ENCODE assay signal across 16 cellular contexts in the genomic region with DNA sequence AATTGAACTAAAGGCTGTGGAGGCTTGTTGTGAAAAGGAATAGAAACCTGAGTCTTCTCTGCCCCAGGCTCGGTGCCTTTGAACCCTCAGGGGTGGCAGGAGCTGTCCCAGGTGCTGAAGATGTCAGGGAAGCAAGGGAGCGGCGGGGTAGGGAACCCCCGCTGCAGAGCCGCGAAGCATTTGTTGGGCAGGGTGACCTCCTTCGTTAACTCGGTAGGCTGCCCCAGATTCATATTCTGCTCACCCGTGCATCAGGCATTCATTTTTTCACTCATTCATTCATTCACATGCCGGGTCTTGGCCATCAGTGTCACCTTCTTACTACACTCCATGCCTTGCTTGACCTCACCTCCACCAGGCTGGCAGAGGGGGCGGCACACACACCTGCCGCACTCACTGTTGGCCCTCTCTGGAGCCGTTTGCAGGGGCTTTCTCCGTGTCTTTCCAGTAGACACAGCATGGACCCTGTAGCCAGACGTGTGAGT.
DNase-seq lines count a peak whose midpoint lies in the region; ATAC-seq, FAIRE-seq and TF ChIP-seq lines count a peak whose summit lies in the region.
"Had no signal": no experiment of that assay in that cellular context is flagged by ENCODE, and none has a peak within 500 bp of the region (broad histone marks: within the 10 kb centered on the region; RNA-seq: fewer than 3 reads in every experiment).

No MANE protein-coding gene starts in this region.

- no peaks in the 10 kb centered on the region for H3K4me1 Mint-ChIP-seq in activated T-helper 17 cell treated with anti-CD3 and anti-CD28 coated beads, Interleukin-2, amount 50 U/mL, for 72 hours
- H3K4me1 Mint-ChIP-seq: memory B cell had no signal

- H3K36me3 Mint-ChIP-seq in activated T-helper 17 cell treated with anti-CD3 and anti-CD28 coated beads, Interleukin-2, amount 50 U/mL, for 72 hours (ENCODE audit: low read depth): no peaks in the 10 kb centered on the region
- H3K36me3 Mint-ChIP-seq: memory B cell had no signal

- FAIRE-seq in kidney (lab: Jason Lieb, UNC): no peak

- H3K4me1 ChIP-seq in RWPE2 (ENCODE audit: insufficient read depth, poor library complexity, severe bottlenecking): no peaks in the 10 kb centered on the region
- H3K4me1 ChIP-seq in kidney (ENCODE audit: control insufficient read depth in 1 of 2, insufficient read depth in 1 of 2, low read depth in 1 of 2, low read length in 2 of 2): no peaks in the 10 kb centered on the region
- no peaks in the 10 kb centered on the region for H3K4me1 ChIP-seq in suprapubic skin
- H3K4me1 ChIP-seq: esophagus squamous epithelium had no signal

- no peaks in the 10 kb centered on the region for H3K9me3 Mint-ChIP-seq in activated T-helper 17 cell treated with anti-CD3 and anti-CD28 coated beads, Interleukin-2, amount 50 U/mL, for 72 hours

- TF ChIP-seq CTCF in RWPE2 (IDR thresholded peaks at IDR 0.05; ENCODE audit: poor library complexity, severe bottlenecking) (no peak), kidney (IDR thresholded peaks at IDR 0.05; ENCODE audit: borderline replicate concordance, extremely low read depth, insufficient read depth) (no peak), suprapubic skin (IDR thresholded peaks at IDR 0.05) (no peak), GM10248 (IDR thresholded peaks at IDR 0.05; ENCODE audit: control extremely low read depth, extremely low read depth, low read depth, missing control alignments) (no peak)

- H3K27ac Mint-ChIP-seq in activated T-helper 17 cell treated with anti-CD3 and anti-CD28 coated beads, Interleukin-2, amount 50 U/mL, for 72 hours: no peak overlapping the region
- H3K27ac Mint-ChIP-seq: memory B cell had no signal

- TF ChIP-seq POLR2A in suprapubic skin (IDR thresholded peaks at IDR 0.05): no peak

- H3K36me3 ChIP-seq in RWPE2 (ENCODE audit: low read depth) (no peaks in the 10 kb centered on the region), kidney (ENCODE audit: control insufficient read depth in 1 of 2, insufficient read depth in 2 of 2, low read length in 2 of 2) (no peaks in the 10 kb centered on the region), suprapubic skin (no peaks in the 10 kb centered on the region)
- H3K36me3 ChIP-seq: esophagus squamous epithelium had no signal

- intact Hi-C loops in kidney (cut with DNase I): no loop called here

- H3K4me3 ChIP-seq in RWPE2 (ENCODE audit: severe bottlenecking): no peak overlapping the region
- H3K4me3 ChIP-seq in kidney (ENCODE audit: low read length in 2 of 2): no peak overlapping the region
- no peak overlapping the region for H3K4me3 ChIP-seq in suprapubic skin
- H3K4me3 ChIP-seq: esophagus squamous epithelium had no signal

- H3K9me3 ChIP-seq in RWPE2 (ENCODE audit: severe bottlenecking): peaks cover 2% of the 10 kb centered on the region
- H3K9me3 ChIP-seq in kidney (ENCODE audit: control insufficient read depth in 1 of 2, low read length in 2 of 2): no peaks in the 10 kb centered on the region
- no peaks in the 10 kb centered on the region for H3K9me3 ChIP-seq in suprapubic skin
- H3K9me3 ChIP-seq: esophagus squamous epithelium had no signal

- no peak overlapping the region for H3K4me3 Mint-ChIP-seq in activated T-helper 17 cell treated with anti-CD3 and anti-CD28 coated beads, Interleukin-2, amount 50 U/mL, for 72 hours
- H3K4me3 Mint-ChIP-seq: memory B cell had no signal

- no peak overlapping the region for H3K9ac ChIP-seq in kidney (ENCODE audit: low read length in 2 of 2)

- no peak overlapping the region for H3K27ac ChIP-seq in RWPE2 (ENCODE audit: poor library complexity, severe bottlenecking)
- no peak overlapping the region for H3K27ac ChIP-seq in kidney (ENCODE audit: low read depth in 2 of 2, low read length in 2 of 2)
- no peak overlapping the region for H3K27ac ChIP-seq in suprapubic skin
- H3K27ac ChIP-seq: esophagus squamous epithelium had no signal

- H3K27me3 Mint-ChIP-seq in activated T-helper 17 cell treated with anti-CD3 and anti-CD28 coated beads, Interleukin-2, amount 50 U/mL, for 72 hours: peaks cover 13% of the 10 kb centered on the region

- TF ChIP-seq EP300 in suprapubic skin (IDR thresholded peaks at IDR 0.05): no peak

- CTCF ChIA-PET in GM10248 (lab: Yijun Ruan, JAX): no interaction called here

- ATAC-seq in RWPE2 (ENCODE audit: low read depth): no peak
- no peak for ATAC-seq in activated T-helper 17 cell treated with anti-CD3 and anti-CD28 coated beads, Interleukin-2, amount 50 U/mL, for 72 hours (replicated peaks)

- 59% methylated on average over 15 of the region's 15 CpGs for WGBS in suprapubic skin

- peak; percentile 10 for DNase-seq in activated effector memory CD4-positive, alpha-beta T cell treated with anti-CD3 and anti-CD28 coated beads, Interleukin-2, amount 50 U/mL, for 16 hours
- DNase-seq in activated effector memory CD4-positive, alpha-beta T cell treated with Interleukin-2 at 50 U/mL for 16 hours: no peak
- DNase-seq in RWPE2 (ENCODE audit: low spot score) (peak; percentile 19), kidney (peak; percentile 37), suprapubic skin (ENCODE audit: low spot score in 2 of 2) (peak; percentile 40 to 62), GM10248 (ENCODE audit: extremely low spot score) (no peak), GM03348 (ENCODE audit: low spot score) (no peak)
- DNase-seq: activated T-cell treated with anti-CD3 and anti-CD28 coated beads for 4 hours; Calu3; cortex of kidney; esophagus squamous epithelium; NCI-H187 treated with DMSO at 0.1 percent for 48 hours; SHP77; stimulated activated CD4-positive, alpha-beta T cell treated with anti-CD3 and anti-CD28 coated beads, Interleukin-12 subunit alpha, Interleukin-12 subunit beta, amount 100 ng/mL, for 4 hours had no signal

- POLR2A ChIA-PET in GM10248 (lab: Yijun Ruan, JAX): no interaction called here

- no peaks in the 10 kb centered on the region for H3K27me3 ChIP-seq in RWPE2 (ENCODE audit: insufficient read depth, poor library complexity, severe bottlenecking)
- H3K27me3 ChIP-seq in suprapubic skin: peaks cover 26% of the 10 kb centered on the region

Comparison
In these comparisons a context has a peak if more than half of its experiments do, and no peak if none do; other contexts are left out.
1. DNase-seq: peak in activated effector memory CD4-positive, alpha-beta T cell treated with anti-CD3 and anti-CD28 coated beads, Interleukin-2, amount 50 U/mL, for 16 hours (single experiment), RWPE2 (single experiment), kidney (single experiment) and suprapubic skin (2 of 2); none in activated effector memory CD4-positive, alpha-beta T cell treated with Interleukin-2 at 50 U/mL for 16 hours (single experiment), GM10248 (single experiment) and GM03348 (single experiment).